14 cellular contexts compared by ENCODE assay signal in the genomic region with DNA sequence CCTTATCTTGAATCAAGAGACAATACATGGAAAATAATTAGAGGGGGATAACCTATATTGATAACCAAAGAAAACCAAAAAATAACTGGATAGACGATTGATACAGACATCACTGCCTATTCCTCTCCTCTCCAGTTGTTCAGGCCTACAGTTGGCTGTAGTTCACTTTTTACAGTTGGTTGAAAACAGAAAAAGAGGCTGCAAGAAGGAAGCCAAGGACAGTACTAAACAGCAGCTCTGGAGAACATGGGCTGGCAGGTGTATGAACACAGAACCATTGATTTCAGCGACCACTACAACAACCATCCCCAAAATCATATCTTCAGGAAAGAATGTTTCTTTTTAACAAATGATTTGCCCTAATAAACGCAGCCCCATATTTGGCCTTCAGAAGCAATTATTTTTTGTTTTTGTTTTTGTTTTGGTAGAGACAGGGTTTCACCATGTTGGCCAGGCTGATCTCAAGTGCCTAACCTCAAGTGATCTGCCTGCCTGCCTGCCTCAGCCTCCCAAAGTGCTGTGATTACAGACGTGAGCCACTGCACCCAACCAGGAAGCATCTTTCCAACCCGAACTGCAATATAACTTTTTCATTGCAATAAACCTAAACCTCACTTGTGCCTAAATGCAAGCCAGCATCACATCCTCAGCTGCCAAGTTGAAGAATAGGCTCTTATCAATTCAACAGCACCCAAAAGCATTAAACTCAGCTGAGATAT.
DNase-seq lines count a peak whose midpoint lies in the region; ATAC-seq and TF ChIP-seq lines count a peak whose summit lies in the region.
"Had no signal": no experiment of that assay in that cellular context is flagged by ENCODE, and none has a peak within 500 bp of the region (broad histone marks: within the 10 kb centered on the region; RNA-seq: fewer than 3 reads in every experiment).

No MANE protein-coding gene starts in this region.

- H3K27ac ChIP-seq in PC-3 (ENCODE audit: low read length) (peak overlapping the region; percentile 84), colonic mucosa (peak overlapping the region; percentile 32)
- H3K27ac ChIP-seq: heart right ventricle, neutrophil had no signal

- POLR2A ChIA-PET in PC-3 (lab: Charles Lee; ENCODE audit: unreplicated experiment) = interaction anchor here (0.5 to 0.6 kb wide), 2 partner anchors 64 to 127 kb away, joined by 4 to 16 read pairs; partner anchors contain the start of gene MLLT3

- no peaks in the 10 kb centered on the region for H3K27me3 Mint-ChIP-seq in activated T-cell treated with anti-CD3 and anti-CD28 coated beads, Interleukin-2, amount 50 U/mL, for 24 hours

- H3K79me2 ChIP-seq in PC-3 (ENCODE audit: low read length) = no peaks in the 10 kb centered on the region

- CTCF ChIA-PET in PC-3 (lab: Charles Lee) = interaction anchor here (0.6 kb wide), 1 partner anchor 12 kb away, joined by 4 read pairs; no protein-coding TSS in a partner anchor

- no peak for DNase-seq in activated T-cell treated with anti-CD3 and anti-CD28 coated beads, Interleukin-2, amount 50 U/mL, for 24 hours
- no peak for DNase-seq in activated T-cell treated with anti-CD3 and anti-CD28 coated beads, Interleukin-2, amount 50 U/mL, for 1 hour
- no peak for DNase-seq in PC-3
- DNase-seq in colonic mucosa = peak; percentile 58
- DNase-seq in stimulated activated effector memory CD8-positive, alpha-beta T cell treated with anti-CD3 and anti-CD28 coated beads, Interleukin-12 subunit alpha, Interleukin-12 subunit beta, amount 100 ng/mL, for 72 hours (ENCODE audit: low spot score in 2 of 2) = no peak
- no peak for DNase-seq in posterior vena cava (ENCODE audit: low spot score)
- DNase-seq in EL = no peak
- DNase-seq: heart right ventricle, NCI-H2081, T-helper 9 cell had no signal

- no peaks in the 10 kb centered on the region for H3K9me3 ChIP-seq in PC-3 (ENCODE audit: low read length)
- no peaks in the 10 kb centered on the region for H3K9me3 ChIP-seq in colonic mucosa
- H3K9me3 ChIP-seq: heart right ventricle, neutrophil had no signal

- H3K4me3 ChIP-seq in PC-3 (ENCODE audit: low read length) (0 out of 2 replicates have a peak overlapping the region, but pooled peaks have one; percentile 13), colonic mucosa (no peak overlapping the region)
- H3K4me3 ChIP-seq: heart right ventricle had no signal

- no peak for TF ChIP-seq CTCF in PC-3 (conservative IDR thresholded peaks at IDR 0.05; ENCODE audit: low read depth, low read length)
- TF ChIP-seq CTCF in colonic mucosa (IDR thresholded peaks at IDR 0.05) = no peak

- intact Hi-C loops in PC-3 (cut with micrococcal nuclease) (loop anchor here (2.0 kb wide), 1 partner anchor 61 kb away; no protein-coding TSS in a partner anchor), colonic mucosa (cut with DNase I) (no loop called here), posterior vena cava (cut with DNase I) (no loop called here)

- H3K9ac ChIP-seq in PC-3 (ENCODE audit: low read length) (peak overlapping the region; percentile 28; the same call in 1 of the 2 replicates), colonic mucosa (ENCODE audit: low read depth in 2 of 2, low read length in 2 of 2) (no peak overlapping the region)

- H3K4me1 Mint-ChIP-seq in activated T-cell treated with anti-CD3 and anti-CD28 coated beads, Interleukin-2, amount 50 U/mL, for 24 hours (ENCODE audit: low read depth) = peaks cover 85% of the 10 kb centered on the region
- peaks cover 70% of the 10 kb centered on the region for H3K4me1 Mint-ChIP-seq in stimulated activated effector memory CD8-positive, alpha-beta T cell treated with anti-CD3 and anti-CD28 coated beads, Interleukin-12 subunit alpha, Interleukin-12 subunit beta, amount 100 ng/mL, for 72 hours

- H3K4me1 ChIP-seq in PC-3 (ENCODE audit: insufficient read depth, low read length) (peaks cover 38% of the 10 kb centered on the region), colonic mucosa (peaks cover 22% of the 10 kb centered on the region)

- H3K36me3 ChIP-seq in PC-3 (ENCODE audit: low read depth, low read length) (no peaks in the 10 kb centered on the region), colonic mucosa (no peaks in the 10 kb centered on the region)
- H3K36me3 ChIP-seq: heart right ventricle, neutrophil had no signal

- H3K9me2 ChIP-seq in PC-3 (replicated peaks; ENCODE audit: low read length) = no peaks in the 10 kb centered on the region

- no TSS peak for BruUV-seq in PC-3 (replicated peaks; lab: Mats Ljungman, UMichigan)

- no peaks in the 10 kb centered on the region for H3K9me3 Mint-ChIP-seq in activated T-cell treated with anti-CD3 and anti-CD28 coated beads, Interleukin-2, amount 50 U/mL, for 24 hours
- no peaks in the 10 kb centered on the region for H3K9me3 Mint-ChIP-seq in stimulated activated effector memory CD8-positive, alpha-beta T cell treated with anti-CD3 and anti-CD28 coated beads, Interleukin-12 subunit alpha, Interleukin-12 subunit beta, amount 100 ng/mL, for 72 hours

- no peaks in the 10 kb centered on the region for H4K20me1 ChIP-seq in PC-3 (ENCODE audit: low read length)

- no peaks in the 10 kb centered on the region for H3K27me3 ChIP-seq in PC-3 (ENCODE audit: low read length)
- no peaks in the 10 kb centered on the region for H3K27me3 ChIP-seq in colonic mucosa
- H3K27me3 ChIP-seq: heart right ventricle, neutrophil had no signal

- ATAC-seq in PC-3 (no peak), HG02588 (IDR thresholded peaks at IDR 0.05; ENCODE audit: unreplicated experiment) (no peak)
- ATAC-seq in stimulated activated effector memory CD8-positive, alpha-beta T cell treated with anti-CD3 and anti-CD28 coated beads, Interleukin-12 subunit alpha, Interleukin-12 subunit beta, amount 100 ng/mL, for 72 hours = no peak
- ATAC-seq: left lobe of liver, Panc1 had no signal

- no peaks in the 10 kb centered on the region for H3F3A ChIP-seq in PC-3 (ENCODE audit: low read length, unreplicated experiment)

- H3K27ac Mint-ChIP-seq in activated T-cell treated with anti-CD3 and anti-CD28 coated beads, Interleukin-2, amount 50 U/mL, for 24 hours = peak overlapping the region; percentile 92
- peak overlapping the region; percentile 79 for H3K27ac Mint-ChIP-seq in stimulated activated effector memory CD8-positive, alpha-beta T cell treated with anti-CD3 and anti-CD28 coated beads, Interleukin-12 subunit alpha, Interleukin-12 subunit beta, amount 100 ng/mL, for 72 hours

- peak overlapping the region; percentile 46 for H3K4me3 Mint-ChIP-seq in activated T-cell treated with anti-CD3 and anti-CD28 coated beads, Interleukin-2, amount 50 U/mL, for 24 hours
- H3K4me3 Mint-ChIP-seq in stimulated activated effector memory CD8-positive, alpha-beta T cell treated with anti-CD3 and anti-CD28 coated beads, Interleukin-12 subunit alpha, Interleukin-12 subunit beta, amount 100 ng/mL, for 72 hours = peak overlapping the region; percentile 16

- H2AFZ ChIP-seq in PC-3 (ENCODE audit: low read length) = no peak overlapping the region

- peak overlapping the region; percentile 69 for H3K4me2 ChIP-seq in PC-3 (ENCODE audit: low read length)

- H3K36me3 Mint-ChIP-seq in activated T-cell treated with anti-CD3 and anti-CD28 coated beads, Interleukin-2, amount 50 U/mL, for 24 hours (ENCODE audit: low read depth) = no peaks in the 10 kb centered on the region
- no peaks in the 10 kb centered on the region for H3K36me3 Mint-ChIP-seq in stimulated activated effector memory CD8-positive, alpha-beta T cell treated with anti-CD3 and anti-CD28 coated beads, Interleukin-12 subunit alpha, Interleukin-12 subunit beta, amount 100 ng/mL, for 72 hours
